In the genomic region with DNA sequence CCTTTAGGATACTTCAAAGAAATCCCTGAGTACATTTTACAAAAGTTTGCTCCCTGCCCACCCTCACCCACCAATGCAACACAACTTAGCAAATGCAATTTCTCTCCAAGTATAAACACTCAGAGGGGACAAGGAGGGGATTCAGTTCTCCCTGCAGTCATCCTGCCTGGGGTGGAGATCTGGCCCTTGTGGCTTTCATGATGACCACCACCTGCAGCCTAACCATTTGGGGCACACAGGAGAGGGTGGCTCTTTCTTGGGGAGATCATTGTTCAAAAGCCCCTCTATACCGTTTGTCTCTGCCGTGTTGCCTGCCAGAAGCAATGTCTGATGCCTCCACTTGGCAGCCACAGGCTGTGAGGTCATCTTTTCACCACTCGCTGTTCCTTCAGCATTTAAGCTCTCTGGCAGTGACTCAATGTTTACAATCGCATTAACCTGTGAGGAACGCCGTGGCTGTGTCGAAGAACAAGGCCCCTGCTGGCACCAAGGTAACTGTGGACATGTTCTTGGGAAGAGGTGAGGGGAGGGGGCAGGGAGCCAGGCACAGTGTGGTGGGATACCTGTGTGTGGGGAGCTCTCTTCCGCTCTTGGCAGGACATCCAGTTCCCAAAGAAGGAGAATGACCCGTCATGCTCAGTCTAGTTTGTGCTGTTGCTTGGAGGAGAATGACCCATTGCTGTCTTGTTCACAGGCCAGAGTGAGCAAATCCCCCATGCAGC, we compare ENCODE assay signal across 9 cellular contexts.
A peak's percentile ranks its signal among the peaks of the same experiment; 100 is the strongest.
DNase-seq lines count a peak whose midpoint lies in the region; ATAC-seq and TF ChIP-seq lines count a peak whose summit lies in the region.
"Had no signal": no experiment of that assay in that cellular context is flagged by ENCODE, and none has a peak within 500 bp of the region (broad histone marks: within the 10 kb centered on the region; RNA-seq: fewer than 3 reads in every experiment).

No MANE protein-coding gene starts in this region.

- no TSS peak for BruUV-seq in MCF 10A (replicated peaks; lab: Mats Ljungman, UMichigan)

- H3K36me3 ChIP-seq in mesodermal cell (ENCODE audit: control insufficient read depth, insufficient read depth, low read length), result no peaks in the 10 kb centered on the region

- H3K27me3 Mint-ChIP-seq in MCF 10A (ENCODE audit: insufficient read depth, unreplicated experiment), result no peaks in the 10 kb centered on the region

- POLR2A ChIA-PET in MCF 10A (lab: Yijun Ruan, JAX), result interaction anchor here (0.8 to 3.6 kb wide), 19 partner anchors 9 to 867 kb away, joined by 3 to 24 read pairs (median 4); a partner anchor contains a TSS

- peaks cover 23% of the 10 kb centered on the region for H3K4me1 ChIP-seq in mesodermal cell (ENCODE audit: control insufficient read depth, insufficient read depth, low read length, poor library complexity, severe bottlenecking)

- no peak overlapping the region for H3K4me3 ChIP-seq in mesodermal cell (ENCODE audit: extremely low read depth, insufficient read depth, low read length, poor library complexity, severe bottlenecking)

- DNase-seq in DMS153 treated with DMSO at 0.1 percent for 48 hours (lab: John Stamatoyannopoulos, UW; ENCODE audit: unreplicated experiment) (peak; percentile 41), NCI-H2029 treated with DMSO at 0.1 percent for 48 hours (lab: John Stamatoyannopoulos, UW) (peak; percentile 62), MCF 10A (ENCODE audit: unreplicated experiment) (peak; percentile 97), superior temporal gyrus (ENCODE audit: extremely low spot score) (no peak), SIG-M5 treated with dmso at 0.1 percent for 504 hours (lab: John Stamatoyannopoulos, UW; ENCODE audit: unreplicated experiment) (no peak)
- DNase-seq in central memory CD4-positive, alpha-beta T cell, result no peak

- H3K27ac ChIP-seq in mesodermal cell (ENCODE audit: low read depth, low read length, severe bottlenecking), result peak overlapping the region; percentile 43

- peak overlapping the region; percentile 78 for H3K27ac Mint-ChIP-seq in MCF 10A (ENCODE audit: low read depth, unreplicated experiment)
- H3K27ac Mint-ChIP-seq: T-helper 2 cell treated with Interferon-gamma antibody and Interleukin-4, amounts not matched to agents 5 μg/mL and 100 μg/mL, for 36 hours had no signal

- CTCF ChIA-PET in MCF 10A (lab: Yijun Ruan, JAX), result interaction anchor here (0.6 to 2.1 kb wide), 13 partner anchors 9 to 788 kb away, joined by 3 to 11 read pairs (median 4); no protein-coding TSS in a partner anchor

- no peak for TF ChIP-seq CTCF in MCF 10A (IDR thresholded peaks at IDR 0.05; ENCODE audit: unreplicated experiment)

- peaks cover 4% of the 10 kb centered on the region for H3K9me3 ChIP-seq in mesodermal cell (ENCODE audit: control insufficient read depth, low read length)

- intact Hi-C loops in MCF 10A (cut with micrococcal nuclease), result no loop called here

- H3K4me3 Mint-ChIP-seq in MCF 10A (ENCODE audit: unreplicated experiment), result no peak overlapping the region
- H3K4me3 Mint-ChIP-seq: T-helper 2 cell treated with Interferon-gamma antibody and Interleukin-4, amounts not matched to agents 5 μg/mL and 100 μg/mL, for 36 hours had no signal

- H3K36me3 Mint-ChIP-seq in MCF 10A (ENCODE audit: insufficient read depth, unreplicated experiment), result no peaks in the 10 kb centered on the region

- no peaks in the 10 kb centered on the region for H3K9me3 Mint-ChIP-seq in MCF 10A (ENCODE audit: unreplicated experiment)
- H3K9me3 Mint-ChIP-seq: T-helper 2 cell treated with Interferon-gamma antibody and Interleukin-4, amounts not matched to agents 5 μg/mL and 100 μg/mL, for 36 hours had no signal

- peaks cover 28% of the 10 kb centered on the region for H3K4me1 Mint-ChIP-seq in MCF 10A (ENCODE audit: insufficient read depth, unreplicated experiment)

- no peak for ATAC-seq in GM19467 (IDR thresholded peaks at IDR 0.05; ENCODE audit: unreplicated experiment)

- 62 to 74% methylated on average over 8 to 9 of the region's 9 CpGs for WGBS in mesodermal cell (ENCODE audit: insufficient coverage in 2 of 2), 2 experiments

Comparison
In these comparisons a context has a peak if more than half of its experiments do, and no peak if none do; other contexts are left out.
1. DNase-seq: peak in DMS153 treated with DMSO at 0.1 percent for 48 hours (single experiment), NCI-H2029 treated with DMSO at 0.1 percent for 48 hours (single experiment) and MCF 10A (single experiment); none in superior temporal gyrus (single experiment), central memory CD4-positive, alpha-beta T cell (single experiment) and SIG-M5 treated with dmso at 0.1 percent for 504 hours (single experiment).